In the genomic region with DNA sequence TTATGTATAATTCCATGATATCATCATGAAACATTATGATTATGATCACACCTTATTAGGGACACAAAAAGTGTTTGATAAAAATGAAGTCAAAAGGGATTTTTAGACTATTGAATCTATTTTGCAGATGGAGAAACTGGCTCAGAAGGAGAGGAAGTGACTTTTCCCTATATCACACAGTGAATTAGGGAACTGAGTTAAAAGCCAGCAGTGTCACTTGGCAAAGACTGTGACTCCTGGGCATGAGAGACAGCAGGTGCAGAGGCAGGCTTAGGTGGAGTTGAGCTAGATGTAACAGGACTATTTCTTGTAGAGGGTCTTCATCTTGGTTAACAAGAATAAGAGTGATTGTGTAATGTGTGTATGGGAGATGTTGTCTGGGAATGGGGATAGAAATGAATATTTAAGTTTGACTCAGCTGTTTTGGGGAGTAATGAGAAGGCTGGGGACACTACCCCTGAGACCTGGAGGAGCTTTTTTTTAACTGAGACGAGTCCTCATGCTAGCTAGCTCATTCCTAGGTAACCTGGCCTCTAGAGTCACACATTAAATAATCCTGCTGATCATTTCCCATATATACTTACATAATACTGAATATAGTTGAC, we compare ENCODE assay signal across 20 cellular contexts. TPM values are rescaled to one million over a fixed set of nuclear protein-coding genes. Genes with fewer than 3 reads are reported as not detected.
DNase-seq lines count a peak whose midpoint lies in the region; ATAC-seq lines count a peak whose summit lies in the region.
"Had no signal": no experiment of that assay in that cellular context is flagged by ENCODE, and none has a peak within 500 bp of the region (broad histone marks: within the 10 kb centered on the region; RNA-seq: fewer than 3 reads in every experiment).

No MANE protein-coding gene starts in this region.

- H3K4me3 ChIP-seq in CD4-positive, CD25-positive, alpha-beta regulatory T cell (ENCODE audit: low read depth, low read length): peak overlapping the region; percentile 64
- no peak overlapping the region for H3K4me3 ChIP-seq in effector memory CD4-positive, alpha-beta T cell (ENCODE audit: insufficient read depth, low read depth, low read length, poor library complexity, severe bottlenecking)
- H3K4me3 ChIP-seq: cardiac muscle cell, smooth muscle cell had no signal

- POLR2A ChIA-PET in T-cell (lab: Charles Lee): interaction anchor here in 1 of 2 donors (0.6 to 1.0 kb wide), 2 partner anchors 36 to 160 kb away, joined by 3 to 5 read pairs; no protein-coding TSS in a partner anchor

- H3K4me1 Mint-ChIP-seq in CD4-positive, CD25-positive, alpha-beta regulatory T cell: peaks cover 32 to 68% (median 54%) of the 10 kb centered on the region in 4 donors
- H3K4me1 Mint-ChIP-seq in T-cell: peaks cover 73 to 89% (median 79%) of the 10 kb centered on the region in 3 donors

- H3K27me3 Mint-ChIP-seq in CD4-positive, CD25-positive, alpha-beta regulatory T cell: no peaks in the 10 kb centered on the region
- no peaks in the 10 kb centered on the region for H3K27me3 Mint-ChIP-seq in T-cell
- H3K27me3 Mint-ChIP-seq: activated naive CD4-positive, alpha-beta T cell treated with anti-CD3 and anti-CD28 coated beads, Interleukin-2, amount 10 ng/mL, durations not matched to agents 7 days and 5 days had no signal

- peak overlapping the region; percentile 5 to 74 (median 26) for H3K4me3 Mint-ChIP-seq in CD4-positive, CD25-positive, alpha-beta regulatory T cell
- peak overlapping the region; percentile 33 to 51 (median 50) for H3K4me3 Mint-ChIP-seq in T-cell
- H3K4me3 Mint-ChIP-seq: HFFc6 had no signal

- no peaks in the 10 kb centered on the region for H3K36me3 ChIP-seq in CD4-positive, CD25-positive, alpha-beta regulatory T cell (ENCODE audit: control insufficient read depth, insufficient read depth, low read length)
- H3K36me3 ChIP-seq in KOPT-K1 (ENCODE audit: insufficient read depth, low read length): no peaks in the 10 kb centered on the region
- H3K36me3 ChIP-seq in effector memory CD4-positive, alpha-beta T cell (ENCODE audit: control insufficient read depth, insufficient read depth, low read length): no peaks in the 10 kb centered on the region
- H3K36me3 ChIP-seq: BLaER1, cardiac muscle cell had no signal

- no peaks in the 10 kb centered on the region for H3K27me3 ChIP-seq in CD4-positive, CD25-positive, alpha-beta regulatory T cell (ENCODE audit: control insufficient read depth, insufficient read depth, low read length)
- H3K27me3 ChIP-seq in effector memory CD4-positive, alpha-beta T cell (replicated peaks; ENCODE audit: control insufficient read depth, insufficient read depth, low read length, poor library complexity, severe bottlenecking): no peaks in the 10 kb centered on the region
- H3K27me3 ChIP-seq: BLaER1, cardiac muscle cell had no signal

- peaks cover 31% of the 10 kb centered on the region for H3K4me1 ChIP-seq in CD4-positive, CD25-positive, alpha-beta regulatory T cell (ENCODE audit: control insufficient read depth, insufficient read depth, low read length, poor library complexity, severe bottlenecking)
- H3K4me1 ChIP-seq in effector memory CD4-positive, alpha-beta T cell (ENCODE audit: control insufficient read depth, insufficient read depth, low read length, poor library complexity, severe bottlenecking): peaks cover 30% of the 10 kb centered on the region
- H3K4me1 ChIP-seq: foreskin keratinocyte had no signal

- CTCF ChIA-PET in T-cell (lab: Charles Lee): interaction anchor here in 1 of 2 donors (0.7 to 1.3 kb wide), 3 partner anchors 11 to 26 kb away, joined by 3 to 4 read pairs (median 4); no protein-coding TSS in a partner anchor

- H3K36me3 Mint-ChIP-seq in CD4-positive, CD25-positive, alpha-beta regulatory T cell: peaks cover 4% of the 10 kb centered on the region
- H3K36me3 Mint-ChIP-seq in T-cell: peaks cover 15% of the 10 kb centered on the region

- H3K9me3 Mint-ChIP-seq in CD4-positive, CD25-positive, alpha-beta regulatory T cell: peaks cover 0 to 10% (median 0%) of the 10 kb centered on the region in 7 donors
- peaks cover 0 to 6% (median 4%) of the 10 kb centered on the region in 3 donors for H3K9me3 Mint-ChIP-seq in T-cell
- H3K9me3 Mint-ChIP-seq: HFFc6 had no signal

- no peak for ATAC-seq in CD4-positive, CD25-positive, alpha-beta regulatory T cell (ENCODE audit: low read depth in 2 of 2)
- no peak for ATAC-seq in T-cell (replicated peaks in 1 of 4)
- no peak for ATAC-seq in HG03342 (IDR thresholded peaks at IDR 0.05; ENCODE audit: unreplicated experiment)
- no peak for ATAC-seq in HG03520 (IDR thresholded peaks at IDR 0.05; ENCODE audit: unreplicated experiment)
- no peak for ATAC-seq in HG03354 (IDR thresholded peaks at IDR 0.05; ENCODE audit: poor library complexity, severe bottlenecking, unreplicated experiment)
- ATAC-seq: foreskin keratinocyte had no signal

- peak overlapping the region; percentile 75 for H3K27ac ChIP-seq in CD4-positive, CD25-positive, alpha-beta regulatory T cell (ENCODE audit: insufficient read depth, low read length, poor library complexity, severe bottlenecking)
- peak overlapping the region; percentile 50 for H3K27ac ChIP-seq in KOPT-K1 (ENCODE audit: low read depth, low read length, poor library complexity, severe bottlenecking)
- H3K27ac ChIP-seq in effector memory CD4-positive, alpha-beta T cell (ENCODE audit: insufficient read depth, low read length, poor library complexity, severe bottlenecking): peak overlapping the region; percentile 34
- H3K27ac ChIP-seq: cardiac muscle cell, foreskin keratinocyte had no signal

- H3K9me3 ChIP-seq in CD4-positive, CD25-positive, alpha-beta regulatory T cell (ENCODE audit: control insufficient read depth in 2 of 2, low read length in 2 of 2): no peaks in the 10 kb centered on the region
- H3K9me3 ChIP-seq in KOPT-K1 (ENCODE audit: insufficient read depth, low read length, poor library complexity, severe bottlenecking): peaks cover 10% of the 10 kb centered on the region
- no peaks in the 10 kb centered on the region for H3K9me3 ChIP-seq in effector memory CD4-positive, alpha-beta T cell (ENCODE audit: control insufficient read depth, low read length)

- DNase-seq in CD4-positive, CD25-positive, alpha-beta regulatory T cell: no peak
- DNase-seq in T-cell (no peak), cerebellar cortex (ENCODE audit: low spot score) (no peak)
- no peak for DNase-seq in effector memory CD4-positive, alpha-beta T cell
- DNase-seq: activated naive CD4-positive, alpha-beta T cell treated with anti-CD3 and anti-CD28 coated beads, Interleukin-2, amount 10 ng/mL, durations not matched to agents 7 days and 5 days; EL; foreskin keratinocyte; HFFc6; Kasumi-1; NCI-H2081; NCI-H526 treated with DMSO at 0.1 percent for 48 hours; posterior cingulate gyrus; RPMI8226 had no signal

- H3K27ac Mint-ChIP-seq in CD4-positive, CD25-positive, alpha-beta regulatory T cell: peak overlapping the region; percentile 74 to 92 (median 91)
- peak overlapping the region; percentile 94 for H3K27ac Mint-ChIP-seq in T-cell
- H3K27ac Mint-ChIP-seq: HFFc6 had no signal

RNA-seq across cellular contexts. Expression of a gene that starts 1.0 kb away (rescaled TPM):
- 135 TPM for total RNA-seq in CD4-positive, CD25-positive, alpha-beta regulatory T cell
- 10 to 100 TPM; 20.7 to 36.4 (median 27.1) TPM for polyA plus RNA-seq in CD4-positive, CD25-positive, alpha-beta regulatory T cell
- total RNA-seq in T-cell: 10 to 100 TPM; 47.5 to 97.4 (median 51.8) TPM
- total RNA-seq: cardiac muscle cell, foreskin keratinocyte, HFFc6, smooth muscle cell had no signal
- polyA plus RNA-seq: cardiac muscle cell, foreskin keratinocyte, smooth muscle cell had no signal

RNA-seq across cellular contexts. Expression of a gene that starts 57.3 kb away (rescaled TPM):
- 60.0 TPM for total RNA-seq in CD4-positive, CD25-positive, alpha-beta regulatory T cell
- 100 to 1,000 TPM; 122 to 163 (median 141) TPM for polyA plus RNA-seq in CD4-positive, CD25-positive, alpha-beta regulatory T cell
- total RNA-seq in T-cell: 10 to 100 TPM; 39.9 to 53.0 (median 47.3) TPM
- total RNA-seq: cardiac muscle cell, foreskin keratinocyte, HFFc6, smooth muscle cell had no signal
- polyA plus RNA-seq: cardiac muscle cell, foreskin keratinocyte, smooth muscle cell had no signal
